ENCODE assay signal across 8 cellular contexts in the genomic region with DNA sequence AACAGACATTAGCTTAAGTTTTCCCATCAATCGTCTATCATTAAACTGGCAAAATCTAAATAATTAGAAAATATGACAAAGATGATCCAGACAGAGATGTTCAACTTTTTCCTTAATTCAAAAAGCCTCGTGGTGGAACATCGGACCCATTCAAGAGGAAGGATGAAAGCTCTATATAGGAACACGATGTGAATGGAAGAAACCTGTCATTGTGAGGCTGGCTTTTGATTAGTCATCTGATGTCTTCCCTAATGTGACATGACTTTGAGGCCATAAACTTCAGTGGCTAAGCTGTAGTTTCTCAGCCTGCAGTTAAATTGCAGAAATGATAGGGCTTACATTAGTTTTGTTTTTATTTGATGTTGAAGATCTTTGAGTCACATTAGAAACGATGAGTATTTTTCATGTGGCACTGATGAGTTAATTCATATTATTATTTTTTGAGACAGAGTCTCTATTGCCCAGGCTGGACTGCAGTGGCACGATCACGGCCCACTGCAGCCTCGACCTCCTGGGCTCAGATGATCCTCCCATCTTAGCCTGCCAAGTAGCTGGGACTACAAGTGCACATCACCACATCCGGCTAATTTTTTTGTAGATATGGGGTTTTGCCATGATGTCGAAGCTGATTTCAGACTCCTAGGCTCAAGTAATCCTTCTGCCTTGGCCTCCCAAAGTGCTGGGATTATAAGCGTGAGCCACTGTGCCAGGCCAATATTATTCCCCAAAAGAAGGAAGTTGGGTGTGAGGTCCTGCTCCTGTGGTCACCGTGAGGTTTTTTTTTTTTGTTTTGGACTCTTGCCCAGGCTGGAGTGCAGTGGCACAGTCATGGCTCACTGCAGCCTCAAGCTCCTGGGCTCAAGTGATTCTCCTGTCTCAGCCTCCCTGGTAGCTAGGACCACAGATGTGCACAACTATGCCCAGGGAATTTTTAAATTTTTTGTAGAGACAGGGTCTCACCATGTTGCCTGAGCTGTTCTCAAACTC. TPM values are rescaled to one million over a fixed set of nuclear protein-coding genes. Genes with fewer than 3 reads are reported as not detected.
DNase-seq lines count a peak whose midpoint lies in the region; ATAC-seq lines count a peak whose summit lies in the region.

No MANE protein-coding gene starts in this region.

- H3K4me1 Mint-ChIP-seq in activated CD4-positive, alpha-beta T cell treated with anti-CD3 and anti-CD28 coated beads for 36 hours = peaks cover 52% of the 10 kb centered on the region
- H3K4me1 Mint-ChIP-seq in T-helper 1 cell treated with Interleukin-12 subunit alpha and Interleukin-12 subunit beta and Interleukin-4 antibody, amounts not matched to agents 30 μg/mL and 1 μg/mL, for 36 hours (ENCODE audit: low read depth) = peaks cover 52% of the 10 kb centered on the region

- H3K4me3 ChIP-seq in skeletal muscle cell (ENCODE audit: low read depth, low read length) = peak overlapping the region; percentile 74

- peak; percentile 41 for DNase-seq in activated CD4-positive, alpha-beta T cell treated with anti-CD3 and anti-CD28 coated beads for 36 hours
- DNase-seq in activated CD4-positive, alpha-beta T cell treated with anti-CD3 and anti-CD28 coated beads for 1 hour = no peak
- DNase-seq in epithelial cell of prostate (ENCODE audit: low read depth, low spot score) (no peak), skeletal muscle cell (ENCODE audit: low read depth) (no peak), SHP77 (lab: John Stamatoyannopoulos, UW) (no peak), NCI-H2029 treated with DMSO at 0.1 percent for 48 hours (lab: John Stamatoyannopoulos, UW) (no peak)

- H3K27me3 Mint-ChIP-seq in activated CD4-positive, alpha-beta T cell treated with anti-CD3 and anti-CD28 coated beads for 36 hours = no peaks in the 10 kb centered on the region
- no peaks in the 10 kb centered on the region for H3K27me3 Mint-ChIP-seq in T-helper 1 cell treated with Interleukin-12 subunit alpha and Interleukin-12 subunit beta and Interleukin-4 antibody, amounts not matched to agents 30 μg/mL and 1 μg/mL, for 36 hours (ENCODE audit: low read depth)

- peaks cover 46% of the 10 kb centered on the region for H3K36me3 Mint-ChIP-seq in activated CD4-positive, alpha-beta T cell treated with anti-CD3 and anti-CD28 coated beads for 36 hours (ENCODE audit: low read depth)
- H3K36me3 Mint-ChIP-seq in T-helper 1 cell treated with Interleukin-12 subunit alpha and Interleukin-12 subunit beta and Interleukin-4 antibody, amounts not matched to agents 30 μg/mL and 1 μg/mL, for 36 hours (ENCODE audit: low read depth) = peaks cover 31% of the 10 kb centered on the region

- peak overlapping the region; percentile 99 for H3K27ac Mint-ChIP-seq in activated CD4-positive, alpha-beta T cell treated with anti-CD3 and anti-CD28 coated beads for 36 hours
- peak overlapping the region; percentile 94 for H3K27ac Mint-ChIP-seq in T-helper 1 cell treated with Interleukin-12 subunit alpha and Interleukin-12 subunit beta and Interleukin-4 antibody, amounts not matched to agents 30 μg/mL and 1 μg/mL, for 36 hours

- H3K9me3 Mint-ChIP-seq in activated CD4-positive, alpha-beta T cell treated with anti-CD3 and anti-CD28 coated beads for 36 hours (ENCODE audit: low read depth) = no peaks in the 10 kb centered on the region
- H3K9me3 Mint-ChIP-seq in T-helper 1 cell treated with Interleukin-12 subunit alpha and Interleukin-12 subunit beta and Interleukin-4 antibody, amounts not matched to agents 30 μg/mL and 1 μg/mL, for 36 hours = no peaks in the 10 kb centered on the region

- intact Hi-C loops in activated CD4-positive, alpha-beta T cell treated with anti-CD3 and anti-CD28 coated beads for 36 hours (cut with DNase I, micrococcal nuclease) = loop anchor here (1.0 to 5.0 kb wide), 6 partner anchors 9 to 263 kb away; partner anchors contain the start of genes KPNA2 (in 1 of the 2) and PRKAR1A (in 1 of the 2)

- CTCF ChIA-PET in activated CD4-positive, alpha-beta T cell treated with anti-CD3 and anti-CD28 coated beads for 36 hours (lab: Charles Lee) = interaction anchor here (0.5 to 2.9 kb wide), 18 partner anchors 8 to 230 kb away, joined by 3 to 12 read pairs (median 4); partner anchors contain the start of gene WIPI1

- H3K27ac ChIP-seq in epithelial cell of prostate = peak overlapping the region; percentile 84

- POLR2A ChIA-PET in activated CD4-positive, alpha-beta T cell treated with anti-CD3 and anti-CD28 coated beads for 36 hours (lab: Charles Lee) = interaction anchor here (0.6 to 2.5 kb wide), 6 partner anchors 11 to 1284 kb away, joined by 3 to 9 read pairs (median 4); no protein-coding TSS in a partner anchor

- H3K4me3 Mint-ChIP-seq in activated CD4-positive, alpha-beta T cell treated with anti-CD3 and anti-CD28 coated beads for 36 hours = peak overlapping the region; percentile 88
- peak overlapping the region; percentile 89 for H3K4me3 Mint-ChIP-seq in T-helper 1 cell treated with Interleukin-12 subunit alpha and Interleukin-12 subunit beta and Interleukin-4 antibody, amounts not matched to agents 30 μg/mL and 1 μg/mL, for 36 hours

- peak; percentile 31 for ATAC-seq in activated CD4-positive, alpha-beta T cell treated with anti-CD3 and anti-CD28 coated beads for 36 hours
- ATAC-seq in GM21423 (IDR thresholded peaks at IDR 0.05; ENCODE audit: unreplicated experiment) = no peak

RNA-seq across cellular contexts. Expression of gene AMZ2, which starts 1.3 kb away (rescaled TPM):
- 100 to 1,000 TPM; 119 to 150 TPM for total RNA-seq in activated CD4-positive, alpha-beta T cell treated with anti-CD3 and anti-CD28 coated beads for 36 hours

RNA-seq across cellular contexts. Expression of gene SLC16A6, which starts 41.7 kb away (rescaled TPM):
- total RNA-seq in activated CD4-positive, alpha-beta T cell treated with anti-CD3 and anti-CD28 coated beads for 36 hours = 1 to 10 TPM; 2.9 to 3.2 TPM

RNA-seq across cellular contexts. Expression of gene ARSG, which starts 42.1 kb away (rescaled TPM):
- 10 to 100 TPM in 1 of 2 experiments, 1 to 10 TPM in 1; 7.8 to 10.9 TPM for total RNA-seq in activated CD4-positive, alpha-beta T cell treated with anti-CD3 and anti-CD28 coated beads for 36 hours
